Comparison of ENCODE assay signal across 15 cellular contexts in genomic region chrX:147699061-147699460, GRCh38.
DNase-seq lines count a peak whose midpoint lies in the region; ATAC-seq lines count a peak whose summit lies in the region.
"Had no signal": no experiment of that assay in that cellular context is flagged by ENCODE, and none has a peak within 500 bp of the region (broad histone marks: within the 10 kb centered on the region; RNA-seq: fewer than 3 reads in every experiment).

No MANE protein-coding gene starts in this region.

- no peak overlapping the region for H3K4me3 ChIP-seq in NT2/D1 (ENCODE audit: insufficient read length, low read depth)
- H3K4me3 ChIP-seq: A549, SJSA1 had no signal

- no peaks in the 10 kb centered on the region for H3K27me3 ChIP-seq in NT2/D1 (ENCODE audit: insufficient read depth, insufficient read length)
- H3K27me3 ChIP-seq: SJSA1 had no signal

- DNase-seq in NCI-H748 (lab: John Stamatoyannopoulos, UW; ENCODE audit: unreplicated experiment) (peak; percentile 38), NCI-H748 treated with DMSO at 0.1 percent for 48 hours (lab: John Stamatoyannopoulos, UW) (no peak), NT2/D1 (ENCODE audit: low read depth, low spot score) (peak; percentile 60), islet precursor cell (peak; percentile 63)
- DNase-seq: DND-41, KBM-7, NCI-H1048, NCI-H2029 treated with DMSO at 0.1 percent for 48 hours, NCI-H524, SW 1271 had no signal

- H3K9me3 ChIP-seq in NT2/D1 (ENCODE audit: insufficient read depth, low read length) = peaks cover 4% of the 10 kb centered on the region; the same call in 1 of the 2 replicates
- H3K9me3 ChIP-seq: A549, SJSA1 had no signal

- H3K36me3 ChIP-seq in NT2/D1 (ENCODE audit: insufficient read depth, insufficient read length, low read length) = no peaks in the 10 kb centered on the region
- H3K36me3 ChIP-seq: SJSA1 had no signal

- H3K9ac ChIP-seq in NT2/D1 (ENCODE audit: insufficient read length, low read depth) = no peak overlapping the region

- no peaks in the 10 kb centered on the region for H3K4me1 ChIP-seq in NT2/D1 (ENCODE audit: insufficient read depth, insufficient read length)
- H3K4me1 ChIP-seq: A549, SJSA1 had no signal

- ATAC-seq in GM19324 (IDR thresholded peaks at IDR 0.05; ENCODE audit: low FRiP score, unreplicated experiment) = no peak
- no peak for ATAC-seq in HG03159 (IDR thresholded peaks at IDR 0.05; ENCODE audit: unreplicated experiment)
- no peak for ATAC-seq in GM21529 (IDR thresholded peaks at IDR 0.05; ENCODE audit: unreplicated experiment)
- ATAC-seq: A549 had no signal
